ENCODE assay signal across 1 cellular context in genomic region chr19:33432408-33433170, GRCh38.
TF ChIP-seq lines count a peak whose summit lies in the region.

No MANE protein-coding gene starts in this region.

TF ChIP-seq in H1, 55 proteins besides CTCF, POLR2A, EP300 and RAD21:
- no peak for TF ChIP-seq RBBP5 (IDR thresholded peaks at IDR 0.05; ENCODE audit: borderline replicate concordance, low read depth, low read length)
- no peak for TF ChIP-seq SAP30 (IDR thresholded peaks at IDR 0.05; ENCODE audit: insufficient read depth, insufficient replicate concordance, low read length)
- TF ChIP-seq RFX5 (IDR thresholded peaks at IDR 0.05; ENCODE audit: borderline replicate concordance, low read depth, low read length), result no peak
- TF ChIP-seq BCL11A (IDR thresholded peaks at IDR 0.05; ENCODE audit: low read depth in 2 of 2, low read length in 2 of 2), result no peak
- no peak for TF ChIP-seq TCF12 (IDR thresholded peaks at IDR 0.05; ENCODE audit: low read depth, low read length)
- TF ChIP-seq PHF8 (conservative IDR thresholded peaks at IDR 0.05; ENCODE audit: low read depth, low read length), result no peak
- TF ChIP-seq JUND (IDR thresholded peaks at IDR 0.05; ENCODE audit: low read length), result no peak
- no peak for TF ChIP-seq CBX8 (IDR thresholded peaks at IDR 0.05; ENCODE audit: borderline replicate concordance, low read depth, low read length)
- TF ChIP-seq GABPA (IDR thresholded peaks at IDR 0.05; ENCODE audit: borderline replicate concordance, insufficient read depth, low read length), result no peak
- TF ChIP-seq CTBP2 (IDR thresholded peaks at IDR 0.05; ENCODE audit: borderline replicate concordance, insufficient read depth, insufficient read length, low read length), result no peak
- TF ChIP-seq MAX (IDR thresholded peaks at IDR 0.05), result no peak
- no peak for TF ChIP-seq NANOG (IDR thresholded peaks at IDR 0.05; ENCODE audit: insufficient read depth, low read depth, low read length, poor library complexity, severe bottlenecking)
- TF ChIP-seq GTF2F1 (IDR thresholded peaks at IDR 0.05; ENCODE audit: borderline replicate concordance, low read depth, low read length), result no peak
- no peak for TF ChIP-seq SUZ12 (IDR thresholded peaks at IDR 0.05; ENCODE audit: low read length)
- TF ChIP-seq KDM4A (IDR thresholded peaks at IDR 0.05; ENCODE audit: low read depth, low read length, severe bottlenecking), result no peak
- no peak for TF ChIP-seq SIX5 (IDR thresholded peaks at IDR 0.05; ENCODE audit: low read depth, low read length)
- TF ChIP-seq FOSL1 (IDR thresholded peaks at IDR 0.05; ENCODE audit: insufficient read depth, low read depth, low read length), result no peak
- no peak for TF ChIP-seq HDAC6 (IDR thresholded peaks at IDR 0.05; ENCODE audit: low read depth, low read length)
TF ChIP-seq in H1: peak in this region for 0.
